Comparison of ENCODE assay signal across 13 cellular contexts in genomic region chr7:90717286-90718060, GRCh38.
DNase-seq lines count a peak whose midpoint lies in the region; ATAC-seq and TF ChIP-seq lines count a peak whose summit lies in the region.
"Had no signal": no experiment of that assay in that cellular context is flagged by ENCODE, and none has a peak within 500 bp of the region (broad histone marks: within the 10 kb centered on the region; RNA-seq: fewer than 3 reads in every experiment).

No MANE protein-coding gene starts in this region.

- POLR2A ChIA-PET in activated B cell treated with CpG ODN at 0.5 μM for 24 hours (lab: Charles Lee), result interaction anchor here (0.8 kb wide), 1 partner anchor 11 kb away, joined by 3 read pairs; no protein-coding TSS in a partner anchor

- no peaks in the 10 kb centered on the region for H3K9me3 Mint-ChIP-seq in activated B cell treated with CpG ODN at 0.5 μM for 24 hours
- no peaks in the 10 kb centered on the region for H3K9me3 Mint-ChIP-seq in activated T-cell treated with anti-CD3 and anti-CD28 coated beads, Interleukin-2, amount 50 U/mL, for 72 hours
- H3K9me3 Mint-ChIP-seq: activated naive CD8-positive, alpha-beta T cell treated with anti-CD3 and anti-CD28 coated beads, Interleukin-2, amount 10 ng/mL, durations not matched to agents 7 days and 5 days had no signal

- no peak for TF ChIP-seq EP300 in stomach (IDR thresholded peaks at IDR 0.05)

- H3K4me1 ChIP-seq in stomach, result peaks cover 30 to 96% (median 57%) of the 10 kb centered on the region in 4 donors

- peaks cover 86% of the 10 kb centered on the region for H3K4me1 Mint-ChIP-seq in activated B cell treated with CpG ODN at 0.5 μM for 24 hours
- H3K4me1 Mint-ChIP-seq in activated T-cell treated with anti-CD3 and anti-CD28 coated beads, Interleukin-2, amount 50 U/mL, for 72 hours (ENCODE audit: low read depth), result no peaks in the 10 kb centered on the region
- H3K4me1 Mint-ChIP-seq: activated naive CD8-positive, alpha-beta T cell treated with anti-CD3 and anti-CD28 coated beads, Interleukin-2, amount 10 ng/mL, durations not matched to agents 7 days and 5 days had no signal

- no peaks in the 10 kb centered on the region for H3K27me3 Mint-ChIP-seq in activated B cell treated with CpG ODN at 0.5 μM for 24 hours
- no peaks in the 10 kb centered on the region for H3K27me3 Mint-ChIP-seq in activated T-cell treated with anti-CD3 and anti-CD28 coated beads, Interleukin-2, amount 50 U/mL, for 72 hours (ENCODE audit: low read depth)

- CTCF ChIA-PET in activated B cell treated with CpG ODN at 0.5 μM for 24 hours (lab: Charles Lee), result interaction anchor here (2.8 to 4.7 kb wide), 2 partner anchors 9 to 33 kb away, joined by 11 to 21 read pairs; no protein-coding TSS in a partner anchor

- no peaks in the 10 kb centered on the region for H3K36me3 ChIP-seq in stomach

- no peak for ATAC-seq in activated B cell treated with CpG ODN at 0.5 μM for 24 hours (ENCODE audit: low read depth)
- ATAC-seq in GM19324 (IDR thresholded peaks at IDR 0.05; ENCODE audit: low FRiP score, unreplicated experiment), result no peak
- no peak for ATAC-seq in activated T-cell treated with anti-CD3 and anti-CD28 coated beads, Interleukin-2, amount 50 U/mL, for 72 hours (replicated peaks in 1 of 2)

- peaks cover 36% of the 10 kb centered on the region for H3K36me3 Mint-ChIP-seq in activated B cell treated with CpG ODN at 0.5 μM for 24 hours (ENCODE audit: low read depth)
- no peaks in the 10 kb centered on the region for H3K36me3 Mint-ChIP-seq in activated T-cell treated with anti-CD3 and anti-CD28 coated beads, Interleukin-2, amount 50 U/mL, for 72 hours (ENCODE audit: insufficient read depth in 2 of 2)
- H3K36me3 Mint-ChIP-seq: activated naive CD8-positive, alpha-beta T cell treated with anti-CD3 and anti-CD28 coated beads, Interleukin-2, amount 10 ng/mL, durations not matched to agents 7 days and 5 days had no signal

- TF ChIP-seq CTCF in activated B cell treated with CpG ODN at 0.5 μM for 24 hours (IDR thresholded peaks at IDR 0.05), result no peak
- no peak for TF ChIP-seq CTCF in stomach (IDR thresholded peaks at IDR 0.05)

- H3K9me3 ChIP-seq in stomach, result no peaks in the 10 kb centered on the region

- H3K4me3 Mint-ChIP-seq in activated B cell treated with CpG ODN at 0.5 μM for 24 hours, result no peak overlapping the region
- H3K4me3 Mint-ChIP-seq in activated T-cell treated with anti-CD3 and anti-CD28 coated beads, Interleukin-2, amount 50 U/mL, for 72 hours, result no peak overlapping the region
- H3K4me3 Mint-ChIP-seq: activated naive CD8-positive, alpha-beta T cell treated with anti-CD3 and anti-CD28 coated beads, Interleukin-2, amount 10 ng/mL, durations not matched to agents 7 days and 5 days had no signal

- peak overlapping the region; percentile 50 for H3K27ac Mint-ChIP-seq in activated B cell treated with CpG ODN at 0.5 μM for 24 hours
- no peak overlapping the region for H3K27ac Mint-ChIP-seq in activated T-cell treated with anti-CD3 and anti-CD28 coated beads, Interleukin-2, amount 50 U/mL, for 72 hours
- H3K27ac Mint-ChIP-seq: activated naive CD8-positive, alpha-beta T cell treated with anti-CD3 and anti-CD28 coated beads, Interleukin-2, amount 10 ng/mL, durations not matched to agents 7 days and 5 days had no signal

- no peak overlapping the region for H3K4me3 ChIP-seq in stomach

- WGBS in stomach, 5 donors, result 18 to 30% (median 27%) methylated on average over 5 of the region's 5 CpGs

- no peak for TF ChIP-seq POLR2A in stomach (IDR thresholded peaks at IDR 0.05)

- intact Hi-C loops in activated B cell treated with CpG ODN at 0.5 μM for 24 hours (cut with micrococcal nuclease) (no loop called here), stomach (cut with DNase I; ENCODE audit: low total_unique reads) (no loop called here)

- H3K27ac ChIP-seq in stomach, result peak overlapping the region; percentile 64 to 90 (median 78)

- DNase-seq in HS-27A (ENCODE audit: low read depth) (peak; percentile 24), activated B cell treated with CpG ODN at 0.5 μM for 24 hours (no peak), kidney glomerular epithelial cell (lab: John Stamatoyannopoulos, UW) (peak; percentile 47), stomach (peak; percentile 47)
- no peak for DNase-seq in activated T-cell treated with anti-CD3 and anti-CD28 coated beads, Interleukin-2, amount 50 U/mL, for 72 hours
- no peak for DNase-seq in activated CD8-positive, alpha-beta memory T cell treated with anti-CD3 and anti-CD28 coated beads, Interleukin-2, amount 50 U/mL, for 4 hours
- DNase-seq: activated CD8-positive, alpha-beta memory T cell treated with anti-CD3 and anti-CD28 coated beads for 24 hours; activated naive CD8-positive, alpha-beta T cell treated with anti-CD3 and anti-CD28 coated beads, Interleukin-2, amount 10 ng/mL, durations not matched to agents 7 days and 5 days; KBM-7; NCI-H345; RPMI8226; T-helper 9 cell had no signal

- no peaks in the 10 kb centered on the region for H3K27me3 ChIP-seq in stomach

Comparison
In these comparisons a context has a peak if more than half of its experiments do, and no peak if none do; other contexts are left out.
1. DNase-seq: peak in HS-27A (single experiment), kidney glomerular epithelial cell (single experiment) and stomach (single experiment); none in activated B cell treated with CpG ODN at 0.5 μM for 24 hours (single experiment), activated T-cell treated with anti-CD3 and anti-CD28 coated beads, Interleukin-2, amount 50 U/mL, for 72 hours (0 of 2) and activated CD8-positive, alpha-beta memory T cell treated with anti-CD3 and anti-CD28 coated beads, Interleukin-2, amount 50 U/mL, for 4 hours (single experiment).